1 cellular context compared by ENCODE assay signal in the genomic region with DNA sequence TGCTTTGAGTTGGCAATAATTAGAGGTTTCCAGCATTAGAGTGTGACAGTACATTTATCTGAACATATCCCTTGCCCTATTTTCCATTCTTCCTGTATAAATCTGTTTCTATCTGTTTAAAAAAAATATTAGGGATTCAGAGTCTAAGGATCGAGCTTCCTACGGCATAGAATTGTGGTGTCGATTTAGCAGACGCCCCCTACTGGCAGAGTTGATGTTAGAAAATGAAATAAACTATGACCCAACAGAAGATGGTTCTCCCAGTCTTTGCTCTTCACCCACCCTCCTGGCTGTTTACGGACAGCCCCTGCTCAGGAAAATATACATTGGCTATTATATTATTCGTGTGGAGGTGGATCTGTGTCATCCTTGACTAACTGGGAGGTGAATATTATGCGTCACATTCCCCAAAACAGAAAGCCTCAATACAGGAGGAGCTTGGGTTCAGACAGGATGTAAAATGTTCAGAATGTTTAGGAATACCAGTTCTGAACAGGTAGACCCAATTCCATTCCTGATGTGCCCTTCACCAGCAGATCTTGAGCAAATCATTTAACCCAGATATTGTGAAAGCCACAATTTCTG.
TF ChIP-seq lines count a peak whose summit lies in the region.

No MANE protein-coding gene starts in this region.

TF ChIP-seq in HCT116, 20 proteins besides CTCF, POLR2A, EP300 and RAD21 (continued from another document):
- TF ChIP-seq, protein P1, sequence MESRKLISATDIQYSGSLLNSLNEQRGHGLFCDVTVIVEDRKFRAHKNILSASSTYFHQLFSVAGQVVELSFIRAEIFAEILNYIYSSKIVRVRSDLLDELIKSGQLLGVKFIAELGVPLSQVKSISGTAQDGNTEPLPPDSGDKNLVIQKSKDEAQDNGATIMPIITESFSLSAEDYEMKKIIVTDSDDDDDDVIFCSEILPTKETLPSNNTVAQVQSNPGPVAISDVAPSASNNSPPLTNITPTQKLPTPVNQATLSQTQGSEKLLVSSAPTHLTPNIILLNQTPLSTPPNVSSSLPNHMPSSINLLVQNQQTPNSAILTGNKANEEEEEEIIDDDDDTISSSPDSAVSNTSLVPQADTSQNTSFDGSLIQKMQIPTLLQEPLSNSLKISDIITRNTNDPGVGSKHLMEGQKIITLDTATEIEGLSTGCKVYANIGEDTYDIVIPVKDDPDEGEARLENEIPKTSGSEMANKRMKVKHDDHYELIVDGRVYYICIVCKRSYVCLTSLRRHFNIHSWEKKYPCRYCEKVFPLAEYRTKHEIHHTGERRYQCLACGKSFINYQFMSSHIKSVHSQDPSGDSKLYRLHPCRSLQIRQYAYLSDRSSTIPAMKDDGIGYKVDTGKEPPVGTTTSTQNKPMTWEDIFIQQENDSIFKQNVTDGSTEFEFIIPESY (IDR thresholded peaks at IDR 0.05; ENCODE audit: extremely low read depth, insufficient replicate concordance, low read length), result no peak
- TF ChIP-seq ZNF274 (IDR thresholded peaks at IDR 0.05; ENCODE audit: low read depth, low read length), result no peak
- TF ChIP-seq FOSL1 (IDR thresholded peaks at IDR 0.05; ENCODE audit: low read depth), result no peak
- TF ChIP-seq POLR2AphosphoS5 (IDR thresholded peaks at IDR 0.05; ENCODE audit: low read depth, low read length), result no peak
- no peak for TF ChIP-seq EZH2phosphoT487 (IDR thresholded peaks at IDR 0.05; ENCODE audit: borderline replicate concordance)
- TF ChIP-seq CBX3 (IDR thresholded peaks at IDR 0.05; ENCODE audit: low read depth), result no peak
- no peak for TF ChIP-seq SP1 (IDR thresholded peaks at IDR 0.05; ENCODE audit: low read depth)
- no peak for TF ChIP-seq YY1 (IDR thresholded peaks at IDR 0.05; ENCODE audit: extremely low read depth, insufficient replicate concordance, low read depth, low read length)
- TF ChIP-seq, protein P2, sequence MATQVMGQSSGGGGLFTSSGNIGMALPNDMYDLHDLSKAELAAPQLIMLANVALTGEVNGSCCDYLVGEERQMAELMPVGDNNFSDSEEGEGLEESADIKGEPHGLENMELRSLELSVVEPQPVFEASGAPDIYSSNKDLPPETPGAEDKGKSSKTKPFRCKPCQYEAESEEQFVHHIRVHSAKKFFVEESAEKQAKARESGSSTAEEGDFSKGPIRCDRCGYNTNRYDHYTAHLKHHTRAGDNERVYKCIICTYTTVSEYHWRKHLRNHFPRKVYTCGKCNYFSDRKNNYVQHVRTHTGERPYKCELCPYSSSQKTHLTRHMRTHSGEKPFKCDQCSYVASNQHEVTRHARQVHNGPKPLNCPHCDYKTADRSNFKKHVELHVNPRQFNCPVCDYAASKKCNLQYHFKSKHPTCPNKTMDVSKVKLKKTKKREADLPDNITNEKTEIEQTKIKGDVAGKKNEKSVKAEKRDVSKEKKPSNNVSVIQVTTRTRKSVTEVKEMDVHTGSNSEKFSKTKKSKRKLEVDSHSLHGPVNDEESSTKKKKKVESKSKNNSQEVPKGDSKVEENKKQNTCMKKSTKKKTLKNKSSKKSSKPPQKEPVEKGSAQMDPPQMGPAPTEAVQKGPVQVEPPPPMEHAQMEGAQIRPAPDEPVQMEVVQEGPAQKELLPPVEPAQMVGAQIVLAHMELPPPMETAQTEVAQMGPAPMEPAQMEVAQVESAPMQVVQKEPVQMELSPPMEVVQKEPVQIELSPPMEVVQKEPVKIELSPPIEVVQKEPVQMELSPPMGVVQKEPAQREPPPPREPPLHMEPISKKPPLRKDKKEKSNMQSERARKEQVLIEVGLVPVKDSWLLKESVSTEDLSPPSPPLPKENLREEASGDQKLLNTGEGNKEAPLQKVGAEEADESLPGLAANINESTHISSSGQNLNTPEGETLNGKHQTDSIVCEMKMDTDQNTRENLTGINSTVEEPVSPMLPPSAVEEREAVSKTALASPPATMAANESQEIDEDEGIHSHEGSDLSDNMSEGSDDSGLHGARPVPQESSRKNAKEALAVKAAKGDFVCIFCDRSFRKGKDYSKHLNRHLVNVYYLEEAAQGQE (IDR thresholded peaks at IDR 0.05; ENCODE audit: low read depth), result no peak
- no peak for TF ChIP-seq CEBPB (IDR thresholded peaks at IDR 0.05; ENCODE audit: low read depth)
- no peak for TF ChIP-seq EZH2 (IDR thresholded peaks at IDR 0.05)
- no peak for TF ChIP-seq TCF7L2 (IDR thresholded peaks at IDR 0.05; ENCODE audit: borderline replicate concordance, extremely low read depth, insufficient read depth, insufficient read length)
- no peak for TF ChIP-seq ELF1 (IDR thresholded peaks at IDR 0.05; ENCODE audit: borderline replicate concordance, low read depth)
- TF ChIP-seq, protein P3, sequence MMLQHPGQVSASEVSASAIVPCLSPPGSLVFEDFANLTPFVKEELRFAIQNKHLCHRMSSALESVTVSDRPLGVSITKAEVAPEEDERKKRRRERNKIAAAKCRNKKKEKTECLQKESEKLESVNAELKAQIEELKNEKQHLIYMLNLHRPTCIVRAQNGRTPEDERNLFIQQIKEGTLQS (IDR thresholded peaks at IDR 0.05), result no peak
